In the genomic region with DNA sequence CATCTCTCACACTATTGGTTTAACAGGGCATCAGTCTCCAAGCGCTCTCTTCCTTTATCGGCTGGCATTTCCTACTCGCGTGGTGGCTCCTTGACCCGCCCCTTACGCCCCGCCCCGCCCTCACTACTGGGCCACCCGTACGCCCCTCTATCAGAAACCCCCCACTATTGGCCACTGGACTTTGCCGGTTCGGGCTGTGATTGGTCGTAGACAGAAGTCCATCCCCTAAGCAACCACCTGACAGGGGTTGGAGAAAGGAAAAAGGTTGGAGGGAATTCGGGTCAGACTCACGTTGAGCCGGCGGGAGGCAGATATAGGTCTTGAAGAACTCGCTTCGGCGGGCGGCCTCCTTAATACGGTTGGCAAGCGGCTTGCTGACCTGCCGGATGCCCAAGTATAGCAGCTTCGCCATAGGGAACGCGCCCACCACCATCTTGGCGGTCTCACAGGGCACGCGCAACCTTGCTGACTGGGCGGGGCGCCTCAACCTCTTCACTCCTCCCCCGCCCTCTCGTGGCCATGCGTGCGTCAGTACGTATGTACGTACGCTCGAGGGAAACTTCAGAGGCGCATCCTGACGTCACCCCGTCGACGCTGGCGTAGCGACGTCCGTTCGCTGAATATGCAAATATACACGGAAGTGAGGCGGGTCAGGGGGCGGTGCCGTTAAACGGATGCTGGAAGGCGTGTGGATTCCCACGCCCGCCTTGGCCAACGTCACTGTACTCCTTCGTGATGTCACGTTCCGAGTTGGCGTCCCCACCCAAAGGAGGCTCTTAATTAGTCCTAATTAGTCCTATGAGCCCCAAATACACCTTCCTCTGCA, we compare ENCODE assay signal across 1 cellular context.
A peak's percentile ranks its signal among the peaks of the same experiment; 100 is the strongest.
TF ChIP-seq lines count a peak whose summit lies in the region.

Gene OPA3, minus strand, starts transcription at position 471 of the 826 bp plus-strand sequence. Its CDS starts 38 bp downstream, at position 433.

TF ChIP-seq in HepG2, 621 proteins besides CTCF, POLR2A, EP300 and RAD21 (continued from another document and continues in another):
- no peak for TF ChIP-seq JARID2 (CRISPR knock-in tag; IDR thresholded peaks at IDR 0.05; ENCODE audit: insufficient replicate concordance)
- TF ChIP-seq ZNF326 (CRISPR knock-in tag; IDR thresholded peaks at IDR 0.05; ENCODE audit: borderline replicate concordance), result no peak
- peak; percentile 80 for TF ChIP-seq FOXA3 (CRISPR knock-in tag; IDR thresholded peaks at IDR 0.05)
- TF ChIP-seq ZNF33A (CRISPR knock-in tag; IDR thresholded peaks at IDR 0.05; ENCODE audit: borderline replicate concordance), result no peak
- TF ChIP-seq ZBTB1 (CRISPR knock-in tag; IDR thresholded peaks at IDR 0.05; ENCODE audit: borderline replicate concordance), result no peak
- TF ChIP-seq ZNF280D (CRISPR knock-in tag; IDR thresholded peaks at IDR 0.05), result no peak
- no peak for TF ChIP-seq ZNF30 (CRISPR knock-in tag; IDR thresholded peaks at IDR 0.05)
- peak; percentile 85; the same call in 1 of the 2 replicates for TF ChIP-seq TAF1 (CRISPR knock-in tag; IDR thresholded peaks at IDR 0.05)
- TF ChIP-seq NR2F2 (IDR thresholded peaks at IDR 0.05; ENCODE audit: borderline replicate concordance, low read depth), result no peak; the same call in 1 of the 2 replicates
- no peak for TF ChIP-seq ZNF3 (CRISPR knock-in tag; IDR thresholded peaks at IDR 0.05)
- peak; percentile 54; the same call in 1 of the 2 replicates for TF ChIP-seq ZFP36L1 (CRISPR knock-in tag; IDR thresholded peaks at IDR 0.05)
- TF ChIP-seq ZNF660 (CRISPR knock-in tag; IDR thresholded peaks at IDR 0.05; ENCODE audit: borderline replicate concordance, low read depth), result no peak
- TF ChIP-seq BCL6 (CRISPR knock-in tag; IDR thresholded peaks at IDR 0.05), result peak; percentile 62
- TF ChIP-seq TFDP2 (CRISPR knock-in tag; IDR thresholded peaks at IDR 0.05), result no peak; the same call in 1 of the 2 replicates
- TF ChIP-seq, protein P1, sequence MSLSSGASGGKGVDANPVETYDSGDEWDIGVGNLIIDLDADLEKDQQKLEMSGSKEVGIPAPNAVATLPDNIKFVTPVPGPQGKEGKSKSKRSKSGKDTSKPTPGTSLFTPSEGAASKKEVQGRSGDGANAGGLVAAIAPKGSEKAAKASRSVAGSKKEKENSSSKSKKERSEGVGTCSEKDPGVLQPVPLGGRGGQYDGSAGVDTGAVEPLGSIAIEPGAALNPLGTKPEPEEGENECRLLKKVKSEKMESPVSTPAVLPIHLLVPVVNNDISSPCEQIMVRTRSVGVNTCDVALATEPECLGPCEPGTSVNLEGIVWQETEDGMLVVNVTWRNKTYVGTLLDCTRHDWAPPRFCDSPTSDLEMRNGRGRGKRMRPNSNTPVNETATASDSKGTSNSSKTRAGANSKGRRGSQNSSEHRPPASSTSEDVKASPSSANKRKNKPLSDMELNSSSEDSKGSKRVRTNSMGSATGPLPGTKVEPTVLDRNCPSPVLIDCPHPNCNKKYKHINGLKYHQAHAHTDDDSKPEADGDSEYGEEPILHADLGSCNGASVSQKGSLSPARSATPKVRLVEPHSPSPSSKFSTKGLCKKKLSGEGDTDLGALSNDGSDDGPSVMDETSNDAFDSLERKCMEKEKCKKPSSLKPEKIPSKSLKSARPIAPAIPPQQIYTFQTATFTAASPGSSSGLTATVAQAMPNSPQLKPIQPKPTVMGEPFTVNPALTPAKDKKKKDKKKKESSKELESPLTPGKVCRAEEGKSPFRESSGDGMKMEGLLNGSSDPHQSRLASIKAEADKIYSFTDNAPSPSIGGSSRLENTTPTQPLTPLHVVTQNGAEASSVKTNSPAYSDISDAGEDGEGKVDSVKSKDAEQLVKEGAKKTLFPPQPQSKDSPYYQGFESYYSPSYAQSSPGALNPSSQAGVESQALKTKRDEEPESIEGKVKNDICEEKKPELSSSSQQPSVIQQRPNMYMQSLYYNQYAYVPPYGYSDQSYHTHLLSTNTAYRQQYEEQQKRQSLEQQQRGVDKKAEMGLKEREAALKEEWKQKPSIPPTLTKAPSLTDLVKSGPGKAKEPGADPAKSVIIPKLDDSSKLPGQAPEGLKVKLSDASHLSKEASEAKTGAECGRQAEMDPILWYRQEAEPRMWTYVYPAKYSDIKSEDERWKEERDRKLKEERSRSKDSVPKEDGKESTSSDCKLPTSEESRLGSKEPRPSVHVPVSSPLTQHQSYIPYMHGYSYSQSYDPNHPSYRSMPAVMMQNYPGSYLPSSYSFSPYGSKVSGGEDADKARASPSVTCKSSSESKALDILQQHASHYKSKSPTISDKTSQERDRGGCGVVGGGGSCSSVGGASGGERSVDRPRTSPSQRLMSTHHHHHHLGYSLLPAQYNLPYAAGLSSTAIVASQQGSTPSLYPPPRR (CRISPR knock-in tag; IDR thresholded peaks at IDR 0.05; ENCODE audit: borderline replicate concordance), result peak; percentile 42; the same call in 1 of the 2 replicates
- TF ChIP-seq SRSF9 (IDR thresholded peaks at IDR 0.05; ENCODE audit: borderline replicate concordance, insufficient read depth, low read depth, low read length, poor library complexity, severe bottlenecking), result no peak
- no peak for TF ChIP-seq ZNF577 (CRISPR knock-in tag; IDR thresholded peaks at IDR 0.05; ENCODE audit: borderline replicate concordance, low read depth)
- no peak; the same call in 1 of the 2 replicates for TF ChIP-seq ARHGAP35 (CRISPR knock-in tag; IDR thresholded peaks at IDR 0.05; ENCODE audit: borderline replicate concordance)
- TF ChIP-seq MTA1 (CRISPR knock-in tag; IDR thresholded peaks at IDR 0.05; ENCODE audit: borderline replicate concordance), result peak; percentile 53; the same call in 1 of the 2 replicates
- TF ChIP-seq, protein P2, sequence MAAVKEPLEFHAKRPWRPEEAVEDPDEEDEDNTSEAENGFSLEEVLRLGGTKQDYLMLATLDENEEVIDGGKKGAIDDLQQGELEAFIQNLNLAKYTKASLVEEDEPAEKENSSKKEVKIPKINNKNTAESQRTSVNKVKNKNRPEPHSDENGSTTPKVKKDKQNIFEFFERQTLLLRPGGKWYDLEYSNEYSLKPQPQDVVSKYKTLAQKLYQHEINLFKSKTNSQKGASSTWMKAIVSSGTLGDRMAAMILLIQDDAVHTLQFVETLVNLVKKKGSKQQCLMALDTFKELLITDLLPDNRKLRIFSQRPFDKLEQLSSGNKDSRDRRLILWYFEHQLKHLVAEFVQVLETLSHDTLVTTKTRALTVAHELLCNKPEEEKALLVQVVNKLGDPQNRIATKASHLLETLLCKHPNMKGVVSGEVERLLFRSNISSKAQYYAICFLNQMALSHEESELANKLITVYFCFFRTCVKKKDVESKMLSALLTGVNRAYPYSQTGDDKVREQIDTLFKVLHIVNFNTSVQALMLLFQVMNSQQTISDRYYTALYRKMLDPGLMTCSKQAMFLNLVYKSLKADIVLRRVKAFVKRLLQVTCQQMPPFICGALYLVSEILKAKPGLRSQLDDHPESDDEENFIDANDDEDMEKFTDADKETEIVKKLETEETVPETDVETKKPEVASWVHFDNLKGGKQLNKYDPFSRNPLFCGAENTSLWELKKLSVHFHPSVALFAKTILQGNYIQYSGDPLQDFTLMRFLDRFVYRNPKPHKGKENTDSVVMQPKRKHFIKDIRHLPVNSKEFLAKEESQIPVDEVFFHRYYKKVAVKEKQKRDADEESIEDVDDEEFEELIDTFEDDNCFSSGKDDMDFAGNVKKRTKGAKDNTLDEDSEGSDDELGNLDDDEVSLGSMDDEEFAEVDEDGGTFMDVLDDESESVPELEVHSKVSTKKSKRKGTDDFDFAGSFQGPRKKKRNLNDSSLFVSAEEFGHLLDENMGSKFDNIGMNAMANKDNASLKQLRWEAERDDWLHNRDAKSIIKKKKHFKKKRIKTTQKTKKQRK (IDR thresholded peaks at IDR 0.05; ENCODE audit: low read length), result peak; percentile 56; the same call in 1 of the 2 replicates
- TF ChIP-seq ZNF33B (CRISPR knock-in tag; IDR thresholded peaks at IDR 0.05), result 0 out of 2 replicates have a peak, but pooled peaks have one; percentile 26
- TF ChIP-seq HIVEP1 (CRISPR knock-in tag; IDR thresholded peaks at IDR 0.05), result no peak
- TF ChIP-seq ZNF276 (CRISPR knock-in tag; IDR thresholded peaks at IDR 0.05; ENCODE audit: low read depth), result no peak
- no peak for TF ChIP-seq MTF1 (CRISPR knock-in tag; IDR thresholded peaks at IDR 0.05)
- peak; percentile 81; the same call in 1 of the 2 replicates for TF ChIP-seq SNAPC2 (CRISPR knock-in tag; IDR thresholded peaks at IDR 0.05)
- TF ChIP-seq ZBTB37 (CRISPR knock-in tag; IDR thresholded peaks at IDR 0.05), result no peak
- TF ChIP-seq ZBTB49 (CRISPR knock-in tag; IDR thresholded peaks at IDR 0.05; ENCODE audit: borderline replicate concordance), result no peak
- peak; percentile 11; the same call in 1 of the 2 replicates for TF ChIP-seq TBX3 (IDR thresholded peaks at IDR 0.05; ENCODE audit: borderline replicate concordance)
- TF ChIP-seq, protein P3, sequence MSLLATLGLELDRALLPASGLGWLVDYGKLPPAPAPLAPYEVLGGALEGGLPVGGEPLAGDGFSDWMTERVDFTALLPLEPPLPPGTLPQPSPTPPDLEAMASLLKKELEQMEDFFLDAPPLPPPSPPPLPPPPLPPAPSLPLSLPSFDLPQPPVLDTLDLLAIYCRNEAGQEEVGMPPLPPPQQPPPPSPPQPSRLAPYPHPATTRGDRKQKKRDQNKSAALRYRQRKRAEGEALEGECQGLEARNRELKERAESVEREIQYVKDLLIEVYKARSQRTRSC (CRISPR knock-in tag; IDR thresholded peaks at IDR 0.05; ENCODE audit: low read depth), result no peak
- TF ChIP-seq MEIS1 (CRISPR knock-in tag; IDR thresholded peaks at IDR 0.05; ENCODE audit: borderline replicate concordance), result peak; percentile 25; the same call in 1 of the 2 replicates
- TF ChIP-seq CBX1 (IDR thresholded peaks at IDR 0.05; ENCODE audit: low read depth), result no peak
- no peak for TF ChIP-seq AKAP8 (CRISPR knock-in tag; IDR thresholded peaks at IDR 0.05)
- no peak for TF ChIP-seq TBP (CRISPR knock-in tag; IDR thresholded peaks at IDR 0.05)
